Comparison of ENCODE assay signal across 9 cellular contexts in the genomic region with DNA sequence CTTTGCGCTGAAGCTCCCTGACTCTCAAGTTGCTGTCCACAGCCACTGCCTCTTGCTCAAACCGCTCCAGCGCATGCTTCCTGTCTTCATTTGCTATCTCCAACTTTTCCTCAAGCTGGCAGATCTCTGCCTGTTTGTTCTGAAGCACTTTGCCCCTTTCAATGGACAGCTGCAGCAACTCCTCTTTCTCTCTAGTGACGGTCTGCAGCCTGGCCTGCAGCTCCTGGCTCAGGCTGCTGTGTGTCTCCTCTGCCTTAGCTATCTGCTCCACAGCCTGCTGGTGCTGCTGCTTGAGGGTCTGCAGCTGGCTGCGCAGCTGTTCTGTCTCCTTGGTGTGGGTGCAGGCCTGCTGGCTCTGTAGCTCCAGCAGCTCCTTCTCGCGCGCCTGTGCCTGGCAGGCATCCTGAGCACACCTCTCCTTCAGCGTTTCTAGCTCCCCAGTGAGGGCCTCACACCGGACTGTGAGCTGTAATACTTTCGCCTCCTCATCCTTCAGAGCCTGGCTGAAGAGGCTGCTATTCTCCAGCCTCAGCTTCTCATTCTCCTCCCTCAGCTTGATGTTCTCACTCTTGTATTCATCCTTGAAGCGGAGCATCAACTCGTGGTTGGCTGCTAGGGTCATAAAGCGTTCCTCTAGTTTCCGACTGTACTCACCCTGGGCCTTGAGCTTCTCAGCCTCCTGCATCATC. TPM values are rescaled to one million over a fixed set of nuclear protein-coding genes. Genes with fewer than 3 reads are reported as not detected.
DNase-seq lines count a peak whose midpoint lies in the region; ATAC-seq and TF ChIP-seq lines count a peak whose summit lies in the region.
"Had no signal": no experiment of that assay in that cellular context is flagged by ENCODE, and none has a peak within 500 bp of the region (broad histone marks: within the 10 kb centered on the region; RNA-seq: fewer than 3 reads in every experiment).

No MANE protein-coding gene starts in this region.

- peak overlapping the region in 9 of 10 donors; percentile 30 to 81 (median 71) for H3K27ac ChIP-seq in heart right ventricle
- H3K27ac ChIP-seq in thoracic aorta: peak overlapping the region; percentile 54 to 75
- H3K27ac ChIP-seq: 22Rv1 had no signal

- 56% methylated on average over 15 of the region's 15 CpGs for WGBS in heart right ventricle, 2 donors

- intact Hi-C loops in heart right ventricle (cut with DNase I): no loop called here

- H3K9me3 ChIP-seq in heart right ventricle: no peaks in the 10 kb centered on the region
- H3K9me3 ChIP-seq in thoracic aorta: no peaks in the 10 kb centered on the region

- no peaks in the 10 kb centered on the region for H3K36me3 ChIP-seq in heart right ventricle
- no peaks in the 10 kb centered on the region for H3K36me3 ChIP-seq in thoracic aorta

- H3K4me3 ChIP-seq in heart right ventricle (peak overlapping the region in 9 of 10 donors; percentile 8 to 56 (median 53)), thoracic aorta (peak overlapping the region; percentile 75)

- ATAC-seq in heart right ventricle: peak in 7 of 8 donors; percentile 4 to 31 (median 6)
- no peak for ATAC-seq in thoracic aorta (ENCODE audit: insufficient number of reproducible peaks, low FRiP score, low read depth)

- H3K4me1 ChIP-seq in heart right ventricle (peaks cover 0 to 45% (median 16%) of the 10 kb centered on the region in 9 donors), thoracic aorta (ENCODE audit: control insufficient read depth in 1 of 2, low read depth in 2 of 2) (peaks cover 5 to 15% of the 10 kb centered on the region in 2 donors)

- no peak for TF ChIP-seq CTCF in heart right ventricle (IDR thresholded peaks at IDR 0.05)
- TF ChIP-seq CTCF in thoracic aorta (IDR thresholded peaks at IDR 0.05): no peak

- H3K27me3 ChIP-seq in heart right ventricle: no peaks in the 10 kb centered on the region
- H3K27me3 ChIP-seq in thoracic aorta (replicated peaks; ENCODE audit: insufficient read depth): no peaks in the 10 kb centered on the region

- DNase-seq in DMS79 treated with DMSO at 0.1 percent for 48 hours (lab: John Stamatoyannopoulos, UW) (peak; percentile 88), DMS79 (lab: John Stamatoyannopoulos, UW) (no peak), heart right ventricle (peak in 1 of 2 donors; percentile 16), thoracic aorta (ENCODE audit: low spot score) (no peak), T-helper 2 cell (no peak), SKM-1 treated with dmso at 0.1 percent for 144 hours (lab: John Stamatoyannopoulos, UW; ENCODE audit: unreplicated experiment) (no peak)
- DNase-seq: activated CD8-positive, alpha-beta memory T cell treated with anti-CD3 and anti-CD28 coated beads, Interleukin-2, amount 50 U/mL, for 48 hours; NCI-H1930 had no signal

RNA-seq across cellular contexts. Expression of a gene that starts 0.7 kb away (rescaled TPM):
- total RNA-seq in heart right ventricle (under 1 TPM; 0.22 to 0.83 (median 0.59) TPM), thoracic aorta (1 to 10 TPM in 1 of 2 donors, under 1 TPM in 1; 0.81 to 2.3 TPM)
- polyA plus RNA-seq in heart right ventricle: under 1 TPM; 0.29 to 0.38 TPM

RNA-seq across cellular contexts. Expression of a gene that starts 20.3 kb away (rescaled TPM):
- total RNA-seq in heart right ventricle: 10 to 100 TPM; 10.5 to 17.7 (median 13.0) TPM
- polyA plus RNA-seq in heart right ventricle: 10 to 100 TPM in 1 of 2 donors, 1 to 10 TPM in 1; 9.9 to 20.6 TPM
- 10 to 100 TPM; 74.9 to 88.3 TPM for total RNA-seq in thoracic aorta

RNA-seq across cellular contexts. Expression of a gene that starts 37.5 kb away (rescaled TPM):
- total RNA-seq in heart right ventricle: 10 to 100 TPM; 56.9 to 79.3 (median 67.3) TPM
- polyA plus RNA-seq in heart right ventricle: 100 to 1,000 TPM; 107 to 153 TPM
- 10 to 100 TPM; 11.0 to 25.4 TPM for total RNA-seq in thoracic aorta

RNA-seq across cellular contexts. Expression of a gene that starts 56.9 kb away (rescaled TPM):
- total RNA-seq in heart right ventricle: 10 to 100 TPM; 44.3 to 63.2 (median 51.6) TPM
- 100 to 1,000 TPM in 1 of 2 donors, 10 to 100 TPM in 1; 62.7 to 137 TPM for polyA plus RNA-seq in heart right ventricle
- total RNA-seq in thoracic aorta: 10 to 100 TPM; 36.8 to 51.7 TPM

RNA-seq across cellular contexts. Expression of a gene that starts 58.1 kb away (rescaled TPM):
- 10 to 100 TPM in 2 of 10 donors, 1 to 10 TPM in 8; 6.2 to 14.8 (median 8.0) TPM for total RNA-seq in heart right ventricle
- 1 to 10 TPM; 1.0 to 1.9 TPM for polyA plus RNA-seq in heart right ventricle
- total RNA-seq in thoracic aorta: 10 to 100 TPM in 1 of 2 donors, 1 to 10 TPM in 1; 3.8 to 16.4 TPM

Comparison
In these comparisons a context has a peak if more than half of its experiments do, and no peak if none do; other contexts are left out.
1. RNA of a gene that starts 20.3 kb away (total RNA-seq): 74.9 to 88.3 TPM in thoracic aorta; 10.5 to 17.7 TPM in heart right ventricle; every median in the first group is over 4 times any median in the second.